In genomic region chr3:168495251-168495650, GRCh38 we compare ENCODE assay signal across 22 cellular contexts.
"Had no signal": no experiment of that assay in that cellular context is flagged by ENCODE, and none has a peak within 500 bp of the region (broad histone marks: within the 10 kb centered on the region; RNA-seq: fewer than 3 reads in every experiment).

No MANE protein-coding gene starts in this region.

- ATAC-seq: activated T-cell treated with anti-CD3 and anti-CD28 coated beads, Interleukin-2, amount 50 U/mL, for 4 hours; T-cell had no signal

- DNase-seq: activated B cell treated with CpG ODN at 0.5 μM for 24 hours; activated CD4-positive, alpha-beta T cell treated with anti-CD3 and anti-CD28 coated beads for 1 hour; activated CD4-positive, alpha-beta T cell treated with anti-CD3 and anti-CD28 coated beads, Interleukin-2, amount 10 ng/mL, durations not matched to agents 24 days and 14 days; activated CD4-positive, alpha-beta T cell treated with anti-CD3 and anti-CD28 coated beads, Interleukin-2, amount 50 U/mL, for 48 hours; activated effector memory CD4-positive, alpha-beta T cell treated with anti-CD3 and anti-CD28 coated beads, Interleukin-2, amount 50 U/mL, for 16 hours; activated naive CD4-positive, alpha-beta T cell treated with anti-CD3 and anti-CD28 coated beads for 36 hours; activated T-cell treated with anti-CD3 and anti-CD28 coated beads, Interleukin-2, amount 50 U/mL, for 4 hours; amygdala; KG1; NCI-H1048; NCI-H1694; NCI-H2029; NCI-H526; NCI-H82; OCI-M1; Peyer's patch; SHP77; T-cell; T-helper 2 cell; T1000 had no signal

- FAIRE-seq: astrocyte, TTC549 had no signal
